In the genomic region with DNA sequence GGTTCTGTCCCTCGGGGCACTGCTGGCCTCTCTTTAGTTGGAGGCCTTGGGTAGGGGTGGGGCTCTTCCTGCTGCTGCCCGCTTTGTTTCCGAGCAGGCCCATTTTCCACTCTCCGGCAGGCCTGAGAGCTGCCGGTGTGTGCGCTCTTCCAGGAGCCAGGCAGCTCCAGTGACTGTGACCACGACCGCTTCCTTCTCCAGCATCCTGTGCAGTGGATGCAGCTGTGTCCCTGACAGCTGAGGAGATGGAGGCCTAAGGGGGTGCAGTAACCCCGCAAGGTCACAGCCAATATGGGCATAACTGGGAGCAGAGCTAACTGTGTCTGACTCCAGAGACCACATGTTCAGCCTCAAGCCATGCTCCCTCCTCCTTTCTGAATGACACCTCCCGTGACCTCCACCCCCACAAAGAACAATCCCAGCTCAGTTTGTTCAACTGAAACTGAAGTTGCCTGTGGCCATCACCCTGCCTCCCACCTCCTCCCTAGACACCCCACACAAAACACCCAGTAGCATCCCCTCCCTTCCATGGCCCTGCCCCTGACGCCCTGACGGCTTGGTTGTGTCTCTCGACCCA, we compare ENCODE assay signal across 9 cellular contexts. TPM values are rescaled to one million over a fixed set of nuclear protein-coding genes. Genes with fewer than 3 reads are reported as not detected.
DNase-seq lines count a peak whose midpoint lies in the region; ATAC-seq lines count a peak whose summit lies in the region.
"Had no signal": no experiment of that assay in that cellular context is flagged by ENCODE, and none has a peak within 500 bp of the region (broad histone marks: within the 10 kb centered on the region; RNA-seq: fewer than 3 reads in every experiment).

No MANE protein-coding gene starts in this region.

- no peak overlapping the region for H3K4me3 Mint-ChIP-seq in activated naive CD8-positive, alpha-beta T cell treated with anti-CD3 and anti-CD28 coated beads for 36 hours

- DNase-seq in ELF-1 (ENCODE audit: low read depth, low spot score) (peak; percentile 65), left ventricle myocardium superior (no peak), sciatic nerve (ENCODE audit: low spot score) (peak; percentile 63), NOMO-1 treated with DMSO at 0.1 percent for 48 hours (lab: John Stamatoyannopoulos, UW; ENCODE audit: unreplicated experiment) (no peak), cerebellum (ENCODE audit: low spot score) (no peak), amniotic stem cell (lab: John Stamatoyannopoulos, UW) (no peak)
- no peak for DNase-seq in activated naive CD8-positive, alpha-beta T cell treated with anti-CD3 and anti-CD28 coated beads for 36 hours
- DNase-seq in activated CD4-positive, CD25-positive, alpha-beta regulatory T cell (lab: John Stamatoyannopoulos, UW): no peak
- DNase-seq: DMS79 treated with DMSO at 0.1 percent for 48 hours had no signal

- peaks cover 6% of the 10 kb centered on the region for H3K36me3 Mint-ChIP-seq in activated naive CD8-positive, alpha-beta T cell treated with anti-CD3 and anti-CD28 coated beads for 36 hours

- H3K27me3 Mint-ChIP-seq in activated naive CD8-positive, alpha-beta T cell treated with anti-CD3 and anti-CD28 coated beads for 36 hours: no peaks in the 10 kb centered on the region

- ATAC-seq in left ventricle myocardium superior (peak; percentile 22), sciatic nerve (peak; percentile 61)

- H3K4me1 Mint-ChIP-seq in activated naive CD8-positive, alpha-beta T cell treated with anti-CD3 and anti-CD28 coated beads for 36 hours: peaks cover 8% of the 10 kb centered on the region

- intact Hi-C loops in left ventricle myocardium superior (cut with micrococcal nuclease) (no loop called here), sciatic nerve (cut with DNase I) (no loop called here)

- no peaks in the 10 kb centered on the region for H3K9me3 Mint-ChIP-seq in activated naive CD8-positive, alpha-beta T cell treated with anti-CD3 and anti-CD28 coated beads for 36 hours

- peak overlapping the region; percentile 44 for H3K27ac Mint-ChIP-seq in activated naive CD8-positive, alpha-beta T cell treated with anti-CD3 and anti-CD28 coated beads for 36 hours

RNA-seq across cellular contexts. Expression of a gene that starts 28.0 kb away (rescaled TPM):
- total RNA-seq in activated naive CD8-positive, alpha-beta T cell treated with anti-CD3 and anti-CD28 coated beads for 36 hours: 10 to 100 TPM; 11.2 to 11.6 TPM
- total RNA-seq in left ventricle myocardium superior (8.5 TPM), sciatic nerve (8.2 TPM), cerebellum (2.6 TPM)

RNA-seq across cellular contexts. Expression of a gene that starts 48.9 kb away (rescaled TPM):
- 10 to 100 TPM; 61.5 to 70.7 TPM for total RNA-seq in activated naive CD8-positive, alpha-beta T cell treated with anti-CD3 and anti-CD28 coated beads for 36 hours
- total RNA-seq in left ventricle myocardium superior (49.8 TPM), sciatic nerve (80.5 TPM), cerebellum (49.5 TPM)

Comparison
In these comparisons a context has a peak if more than half of its experiments do, and no peak if none do; other contexts are left out.
1. DNase-seq: peak in ELF-1 (single experiment) and sciatic nerve (single experiment); none in activated naive CD8-positive, alpha-beta T cell treated with anti-CD3 and anti-CD28 coated beads for 36 hours (single experiment), left ventricle myocardium superior (single experiment), activated CD4-positive, CD25-positive, alpha-beta regulatory T cell (0 of 4), NOMO-1 treated with DMSO at 0.1 percent for 48 hours (single experiment), cerebellum (single experiment) and amniotic stem cell (single experiment).